ENCODE assay signal across 18 cellular contexts in the genomic region with DNA sequence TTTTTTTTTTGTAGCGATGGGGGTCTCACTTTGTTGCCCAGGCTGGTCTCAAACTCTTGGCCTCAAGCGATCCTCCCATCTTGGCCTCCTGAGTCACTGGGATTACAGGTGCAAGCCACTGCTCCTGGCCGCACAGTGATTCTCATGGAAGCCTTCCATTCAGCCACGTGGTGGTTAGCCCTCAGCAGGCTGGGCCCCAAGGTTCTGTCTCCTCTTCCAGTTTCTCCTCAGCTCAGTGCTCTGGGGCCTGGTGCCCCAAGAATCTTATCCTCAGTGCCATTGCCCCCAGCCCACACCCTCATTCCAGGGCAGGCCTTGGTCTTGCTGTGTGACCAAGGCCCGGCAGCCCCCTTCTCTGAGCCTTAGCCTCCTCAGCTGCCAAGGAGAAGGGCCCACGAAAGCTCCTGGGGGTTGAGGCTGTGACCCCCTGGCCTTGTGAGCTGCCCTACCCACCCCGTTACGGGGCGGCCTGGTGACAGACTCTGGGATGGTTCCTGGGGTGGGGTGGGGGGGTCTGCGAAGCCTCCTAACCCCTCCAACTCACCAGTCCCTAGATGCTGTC.
"Had no signal": no experiment of that assay in that cellular context is flagged by ENCODE, and none has a peak within 500 bp of the region (broad histone marks: within the 10 kb centered on the region; RNA-seq: fewer than 3 reads in every experiment).

No MANE protein-coding gene starts in this region.

- H3K9me3 Mint-ChIP-seq: activated T-helper 17 cell treated with anti-CD3 and anti-CD28 coated beads, Interleukin-2, amount 50 U/mL, for 72 hours; memory B cell; nephron; stimulated activated naive CD8-positive, alpha-beta T cell treated with anti-CD3 and anti-CD28 coated beads, Interleukin-15, amount 100 ng/mL, for 72 hours; T-helper 2 cell treated with Interferon-gamma antibody and Interleukin-4, amounts not matched to agents 5 μg/mL and 100 μg/mL, for 36 hours had no signal

- H3K9me3 ChIP-seq: prostate gland had no signal

- ATAC-seq: activated T-helper 17 cell treated with anti-CD3 and anti-CD28 coated beads, Interleukin-2, amount 50 U/mL, for 72 hours; left ventricle myocardium superior; stimulated activated naive CD8-positive, alpha-beta T cell treated with anti-CD3 and anti-CD28 coated beads, Interleukin-15, amount 100 ng/mL, for 72 hours had no signal

- H3K27ac ChIP-seq: prostate gland had no signal

- H3K36me3 ChIP-seq: prostate gland had no signal

- H3K27ac Mint-ChIP-seq: activated B cell treated with CpG ODN at 0.5 μM for 24 hours; activated naive CD8-positive, alpha-beta T cell; activated T-helper 17 cell treated with anti-CD3 and anti-CD28 coated beads, Interleukin-2, amount 50 U/mL, for 72 hours; memory B cell; nephron; stimulated activated naive CD8-positive, alpha-beta T cell treated with anti-CD3 and anti-CD28 coated beads, Interleukin-15, amount 100 ng/mL, for 72 hours; T-helper 2 cell treated with Interferon-gamma antibody and Interleukin-4, amounts not matched to agents 5 μg/mL and 100 μg/mL, for 36 hours had no signal

- DNase-seq: activated B cell treated with CpG ODN at 0.5 μM for 24 hours; activated CD4-positive, alpha-beta T cell treated with anti-CD3 and anti-CD28 coated beads, Interleukin-2, amount 50 U/mL, for 1 hour; amniotic stem cell; cortex of kidney; effector CD8-positive, alpha-beta T cell; foreskin fibroblast; hippocampal formation; left ventricle myocardium superior; occipital lobe; small intestine; SW 1271 had no signal

- H3K4me3 ChIP-seq: prostate gland had no signal

- H3K36me3 Mint-ChIP-seq: activated naive CD8-positive, alpha-beta T cell; memory B cell had no signal

- H3K27me3 Mint-ChIP-seq: activated B cell treated with CpG ODN at 0.5 μM for 24 hours; activated naive CD8-positive, alpha-beta T cell; activated T-helper 17 cell treated with anti-CD3 and anti-CD28 coated beads, Interleukin-2, amount 50 U/mL, for 72 hours; memory B cell; stimulated activated naive CD8-positive, alpha-beta T cell treated with anti-CD3 and anti-CD28 coated beads, Interleukin-15, amount 100 ng/mL, for 72 hours had no signal

- H3K4me3 Mint-ChIP-seq: activated B cell treated with CpG ODN at 0.5 μM for 24 hours; activated naive CD8-positive, alpha-beta T cell; activated T-helper 17 cell treated with anti-CD3 and anti-CD28 coated beads, Interleukin-2, amount 50 U/mL, for 72 hours; memory B cell; nephron; stimulated activated naive CD8-positive, alpha-beta T cell treated with anti-CD3 and anti-CD28 coated beads, Interleukin-15, amount 100 ng/mL, for 72 hours; T-helper 2 cell treated with Interferon-gamma antibody and Interleukin-4, amounts not matched to agents 5 μg/mL and 100 μg/mL, for 36 hours had no signal
